ENCODE assay signal across 29 cellular contexts in the genomic region with DNA sequence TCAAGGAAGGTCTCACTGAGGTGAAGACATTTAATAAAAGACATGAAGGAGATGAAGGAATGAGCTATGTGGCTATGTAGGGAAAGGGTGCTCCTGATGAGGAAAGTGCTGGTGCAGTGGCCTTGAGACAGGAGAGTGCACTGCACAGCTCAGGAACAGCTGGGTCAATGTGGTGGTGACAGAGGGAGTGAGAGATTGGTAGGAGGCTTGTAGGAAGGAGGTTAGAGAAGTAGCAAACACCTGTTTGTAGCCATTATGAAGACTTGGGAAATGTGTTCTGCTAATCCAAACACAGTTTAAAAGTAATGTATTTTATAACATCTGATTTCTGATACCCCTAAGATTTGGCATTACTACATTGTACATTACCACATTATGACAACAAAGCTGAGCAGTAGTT.
DNase-seq lines count a peak whose midpoint lies in the region; ATAC-seq and TF ChIP-seq lines count a peak whose summit lies in the region.
"Had no signal": no experiment of that assay in that cellular context is flagged by ENCODE, and none has a peak within 500 bp of the region (broad histone marks: within the 10 kb centered on the region; RNA-seq: fewer than 3 reads in every experiment).

No MANE protein-coding gene starts in this region.

- TF ChIP-seq POLR2A in IMR-90 (IDR thresholded peaks at IDR 0.05; ENCODE audit: low read depth, low read length), result no peak

- no peak overlapping the region for H3K56ac ChIP-seq in IMR-90 (ENCODE audit: extremely low read depth, insufficient read depth, low read length)

- H3K27ac ChIP-seq in IMR-90 (ENCODE audit: insufficient read depth, low read length) (no peak overlapping the region), osteoblast (ENCODE audit: low read depth, low read length) (peak overlapping the region; percentile 95)
- H3K27ac ChIP-seq: psoas muscle had no signal

- H3K9ac ChIP-seq in IMR-90 (ENCODE audit: low read depth, low read length), result no peak overlapping the region
- peak overlapping the region; percentile 87 for H3K9ac ChIP-seq in adipocyte (ENCODE audit: low read length)

- peak overlapping the region; percentile 60 for H2BK5ac ChIP-seq in IMR-90 (ENCODE audit: low read depth, low read length, poor library complexity, severe bottlenecking)

- H4K20me1 ChIP-seq in IMR-90 (ENCODE audit: insufficient read depth, low read length) (no peaks in the 10 kb centered on the region), osteoblast (ENCODE audit: insufficient read depth, low read length) (no peaks in the 10 kb centered on the region)

- peaks cover 30% of the 10 kb centered on the region for H3K4me1 ChIP-seq in IMR-90 (ENCODE audit: control insufficient read depth, insufficient read depth, low read length)
- peaks cover 54% of the 10 kb centered on the region for H3K4me1 ChIP-seq in adipocyte (ENCODE audit: control insufficient read depth, insufficient read depth, low read length)
- H3K4me1 ChIP-seq in osteoblast (ENCODE audit: insufficient read depth, low read length), result peaks cover 80% of the 10 kb centered on the region
- H3K4me1 ChIP-seq: psoas muscle had no signal

- H2AK9ac ChIP-seq in IMR-90 (replicated peaks; ENCODE audit: low read depth, low read length, poor library complexity), result peak overlapping the region; percentile 19

- TF ChIP-seq RAD21 in IMR-90 (IDR thresholded peaks at IDR 0.05; ENCODE audit: low read length), result no peak

- intact Hi-C loops in IMR-90 (cut with micrococcal nuclease), result loop anchor here (5.0 kb wide), 1 partner anchor 100 kb away; no protein-coding TSS in a partner anchor

- no peak overlapping the region for H2AFZ ChIP-seq in IMR-90 (replicated peaks; ENCODE audit: low read length, poor library complexity)
- no peak overlapping the region for H2AFZ ChIP-seq in osteoblast (ENCODE audit: low read length)

- TF ChIP-seq CTCF in IMR-90 (conservative IDR thresholded peaks at IDR 0.05; ENCODE audit: low read depth, low read length), result no peak
- no peak for TF ChIP-seq CTCF in osteoblast (IDR thresholded peaks at IDR 0.05; ENCODE audit: extremely low read depth, low read depth, low read length)

- H2BK120ac ChIP-seq in IMR-90 (ENCODE audit: low read depth, low read length), result peak overlapping the region; percentile 85

- H2BK20ac ChIP-seq in IMR-90 (ENCODE audit: low read depth, low read length), result peak overlapping the region; percentile 93

- BruUV-seq in IMR-90 (replicated peaks; lab: Mats Ljungman, UMichigan), result no TSS peak

- CTCF ChIA-PET in IMR-90 (lab: Yijun Ruan, JAX), result interaction anchor here (0.6 kb wide), 1 partner anchor 513 kb away, joined by 3 read pairs; no protein-coding TSS in a partner anchor

- H3K4ac ChIP-seq in IMR-90 (ENCODE audit: low read depth, low read length), result peak overlapping the region; percentile 87

- peak overlapping the region in 1 of 2 experiments; percentile 70; a peak in 2 of 4 replicates for H4K8ac ChIP-seq in IMR-90 (ENCODE audit: low read depth in 2 of 2, low read length in 2 of 2)

- H3K27me3 ChIP-seq in IMR-90 (ENCODE audit: control insufficient read depth, insufficient read depth, low read length) (no peaks in the 10 kb centered on the region), adipocyte (replicated peaks; ENCODE audit: control insufficient read depth, insufficient read depth, low read length) (no peaks in the 10 kb centered on the region), osteoblast (ENCODE audit: insufficient read depth, low read length) (no peaks in the 10 kb centered on the region)
- H3K27me3 ChIP-seq: sigmoid colon had no signal

- peak overlapping the region; percentile 78; the same call in 1 of the 2 replicates for H3K18ac ChIP-seq in IMR-90 (ENCODE audit: low read depth, low read length)

- H3K79me1 ChIP-seq in IMR-90 (ENCODE audit: low read depth in 1 of 2, low read length in 2 of 2), result peaks cover 3 to 14% of the 10 kb centered on the region in 2 experiments; a peak in 2 of 4 replicates

- H2BK15ac ChIP-seq in IMR-90 (ENCODE audit: low read depth, low read length), result peak overlapping the region; percentile 97; the same call in 2 of the 3 replicates

- peak; percentile 40 for DNase-seq in DMS53 (lab: John Stamatoyannopoulos, UW)
- DNase-seq in DMS53 treated with DMSO at 0.1 percent for 48 hours (lab: John Stamatoyannopoulos, UW; ENCODE audit: unreplicated experiment), result no peak
- no peak for DNase-seq in IMR-90
- no peak for DNase-seq in adipocyte (ENCODE audit: low read depth)
- no peak for DNase-seq in osteoblast (ENCODE audit: insufficient read length, low spot score, missing footprints)
- no peak for DNase-seq in DMS79 (lab: John Stamatoyannopoulos, UW)
- no peak for DNase-seq in DMS153 treated with DMSO at 0.1 percent for 48 hours (lab: John Stamatoyannopoulos, UW; ENCODE audit: unreplicated experiment)
- DNase-seq: 8988T; activated CD4-positive, alpha-beta T cell treated with anti-CD3 and anti-CD28 coated beads for 48 hours; activated gamma-delta T cell treated with Interleukin-2 at 50 U/mL for 16 hours; activated T-cell treated with anti-CD3 and anti-CD28 coated beads, Interleukin-2, amount 50 U/mL, for 1 hour; cerebellar nuclear complex; EL; GOT3; heart right ventricle; KBM-7; kidney; MM.1S; naive thymus-derived CD4-positive, alpha-beta T cell; NCI-H1105 treated with DMSO at 0.1 percent for 48 hours; NCI-H1930; NCI-H2227 treated with DMSO at 0.1 percent for 48 hours; NCI-H526; occipital lobe; psoas muscle; sigmoid colon; stimulated activated CD4-positive, alpha-beta T cell treated with anti-CD3 and anti-CD28 coated beads, Interleukin-15, amount 100 ng/mL, for 24 hours had no signal

- H2AK5ac ChIP-seq in IMR-90 (ENCODE audit: low read depth, low read length), result peak overlapping the region; percentile 99

- no peaks in the 10 kb centered on the region for H3K79me2 ChIP-seq in osteoblast (ENCODE audit: insufficient read depth, low read length)

- ATAC-seq in IMR-90 (ENCODE audit: low read depth) (no peak), GM21529 (IDR thresholded peaks at IDR 0.05; ENCODE audit: unreplicated experiment) (no peak)
- ATAC-seq: naive thymus-derived CD4-positive, alpha-beta T cell; stimulated activated effector memory CD8-positive, alpha-beta T cell treated with anti-CD3 and anti-CD28 coated beads, Interleukin-12 subunit alpha, Interleukin-12 subunit beta, amount 100 ng/mL, for 72 hours had no signal

- H3K4me2 ChIP-seq in IMR-90 (ENCODE audit: low read depth, low read length), result no peak overlapping the region
- H3K4me2 ChIP-seq in osteoblast (ENCODE audit: insufficient read depth, low read length), result no peak overlapping the region

- POLR2A ChIA-PET in IMR-90 (lab: Charles Lee; ENCODE audit: unreplicated experiment), result no interaction called here

- H4K91ac ChIP-seq in IMR-90 (ENCODE audit: insufficient read depth, low read depth, low read length), result peak overlapping the region; percentile 83

- H3K23ac ChIP-seq in IMR-90 (ENCODE audit: low read depth, low read length), result peak overlapping the region; percentile 67; the same call in 1 of the 2 replicates

- peak overlapping the region; percentile 91 for H3K14ac ChIP-seq in IMR-90 (replicated peaks; ENCODE audit: low read depth, low read length)

- H3K4me3 ChIP-seq in IMR-90 (ENCODE audit: insufficient read depth, low read depth, low read length), result no peak overlapping the region
- no peak overlapping the region for H3K4me3 ChIP-seq in adipocyte (ENCODE audit: low read length)
- H3K4me3 ChIP-seq in osteoblast (ENCODE audit: insufficient read depth, low read length), result no peak overlapping the region
- H3K4me3 ChIP-seq: psoas muscle had no signal

- dilution Hi-C loops in IMR-90 (cut with HindIII; ENCODE audit: low sequenced_read_pairs, unreplicated experiment), result no loop called here

- H3K9me3 ChIP-seq in IMR-90 (ENCODE audit: control insufficient read depth, insufficient read depth, low read length) (no peaks in the 10 kb centered on the region), adipocyte (ENCODE audit: control insufficient read depth, low read length) (no peaks in the 10 kb centered on the region), osteoblast (ENCODE audit: low read depth, low read length) (no peaks in the 10 kb centered on the region)
- H3K9me3 ChIP-seq: heart right ventricle, psoas muscle, sigmoid colon had no signal

- in situ Hi-C loops in IMR-90 (cut with MboI; ENCODE audit: low sequenced_read_pairs), result loop anchor here (5.0 to 25.0 kb wide), 2 partner anchors 100 to 130 kb away; no protein-coding TSS in a partner anchor

- peak overlapping the region; percentile 81; the same call in 1 of the 2 replicates for H4K5ac ChIP-seq in IMR-90 (ENCODE audit: low read depth, low read length)

- H3K36me3 ChIP-seq in IMR-90 (ENCODE audit: control insufficient read depth, insufficient read depth, low read length) (no peaks in the 10 kb centered on the region), adipocyte (ENCODE audit: control insufficient read depth, insufficient read depth, low read length, severe bottlenecking) (no peaks in the 10 kb centered on the region), osteoblast (ENCODE audit: insufficient read depth, low read length) (no peaks in the 10 kb centered on the region)
- H3K36me3 ChIP-seq: heart right ventricle, sigmoid colon had no signal

- H3K9me1 ChIP-seq in IMR-90 (ENCODE audit: insufficient read depth, low read length), result peaks cover 20% of the 10 kb centered on the region

TF ChIP-seq in IMR-90, 13 proteins besides CTCF, POLR2A, EP300 and RAD21:
- TF ChIP-seq NFE2L2 (IDR thresholded peaks at IDR 0.05; ENCODE audit: low read depth, low read length), result no peak
